ENCODE assay signal across 1 cellular context in genomic region chr2:69940691-69941090, GRCh38.
TF ChIP-seq lines count a peak whose summit lies in the region.

No MANE protein-coding gene starts in this region.

TF ChIP-seq in GM12878, 131 proteins besides CTCF, POLR2A, EP300 and RAD21:
- no peak for TF ChIP-seq HSF1 (IDR thresholded peaks at IDR 0.05; ENCODE audit: low read depth, low read length)
- no peak for TF ChIP-seq SIN3A (IDR thresholded peaks at IDR 0.05; ENCODE audit: low read depth, low read length)
- no peak for TF ChIP-seq HDAC2 (IDR thresholded peaks at IDR 0.05)
- TF ChIP-seq CHD1 (IDR thresholded peaks at IDR 0.05; ENCODE audit: low read depth, low read length), result no peak
- TF ChIP-seq RUNX3 (IDR thresholded peaks at IDR 0.05; ENCODE audit: low read length), result no peak
- TF ChIP-seq MAX (IDR thresholded peaks at IDR 0.05; ENCODE audit: low read depth, low read length), result no peak
- no peak for TF ChIP-seq NKRF (conservative IDR thresholded peaks at IDR 0.05)
- no peak for TF ChIP-seq SKIL (IDR thresholded peaks at IDR 0.05; ENCODE audit: low read depth, poor library complexity, severe bottlenecking)
- no peak for TF ChIP-seq NR2F1 (conservative IDR thresholded peaks at IDR 0.05)
- TF ChIP-seq PML (IDR thresholded peaks at IDR 0.05; ENCODE audit: low read length), result no peak
- TF ChIP-seq DPF2 (IDR thresholded peaks at IDR 0.05), result no peak
- no peak for TF ChIP-seq SUPT20H (IDR thresholded peaks at IDR 0.05; ENCODE audit: borderline replicate concordance, control insufficient read depth, low read depth, low read length)
- no peak for TF ChIP-seq RB1 (IDR thresholded peaks at IDR 0.05; ENCODE audit: borderline replicate concordance)
- no peak for TF ChIP-seq RFX5 (IDR thresholded peaks at IDR 0.05; ENCODE audit: low read depth, low read length)
- no peak for TF ChIP-seq ZBTB40 (IDR thresholded peaks at IDR 0.05; ENCODE audit: borderline replicate concordance)
- TF ChIP-seq NBN (IDR thresholded peaks at IDR 0.05), result no peak
TF ChIP-seq in GM12878: peak in this region for 0.
